In the genomic region with DNA sequence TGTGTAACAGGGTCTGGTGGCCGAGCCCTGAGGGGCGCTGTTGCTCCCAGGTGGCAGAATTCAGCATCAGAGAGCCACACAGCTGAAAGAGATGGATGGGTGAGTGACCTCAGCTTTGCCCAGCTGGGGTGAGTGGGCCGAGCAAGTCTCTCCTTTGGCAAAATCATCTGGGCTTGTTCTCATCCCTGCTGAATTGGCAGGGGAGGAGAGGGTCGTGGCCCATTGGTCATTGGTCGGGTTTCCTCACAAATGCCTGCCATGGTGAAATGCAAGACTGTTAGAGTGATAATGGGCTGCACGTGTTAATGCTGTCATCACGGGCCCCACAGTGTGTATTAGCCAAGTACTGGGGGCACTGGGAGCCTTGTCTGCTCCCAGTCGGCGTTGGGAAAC, we compare ENCODE assay signal across 11 cellular contexts. TPM values are rescaled to one million over a fixed set of nuclear protein-coding genes. Genes with fewer than 3 reads are reported as not detected.
DNase-seq lines count a peak whose midpoint lies in the region; ATAC-seq, FAIRE-seq and TF ChIP-seq lines count a peak whose summit lies in the region.
"Had no signal": no experiment of that assay in that cellular context is flagged by ENCODE, and none has a peak within 500 bp of the region (broad histone marks: within the 10 kb centered on the region; RNA-seq: fewer than 3 reads in every experiment).

No MANE protein-coding gene starts in this region.

- no peak for FAIRE-seq in pancreas (lab: Jason Lieb, UNC)

- peaks cover 83% of the 10 kb centered on the region for H3K4me1 Mint-ChIP-seq in HFFc6 (ENCODE audit: low read depth)

- intact Hi-C loops in spleen (cut with DNase I; ENCODE audit: low total_unique reads) = no loop called here
- intact Hi-C loops in pancreas (cut with DNase I) = no loop called here

- H3K9me3 ChIP-seq in spleen = no peaks in the 10 kb centered on the region
- no peaks in the 10 kb centered on the region for H3K9me3 ChIP-seq in pancreas

- peaks cover 24% of the 10 kb centered on the region for H3K36me3 Mint-ChIP-seq in HFFc6 (ENCODE audit: low read depth)

- TF ChIP-seq POLR2A in spleen (IDR thresholded peaks at IDR 0.05) = no peak

- H3K27ac ChIP-seq in coronary artery = peak overlapping the region; percentile 87 to 96
- H3K27ac ChIP-seq in layer of hippocampus (ENCODE audit: low read depth, low read length) = peak overlapping the region; percentile 54
- peak overlapping the region in 7 of 8 donors; percentile 50 to 72 (median 64) for H3K27ac ChIP-seq in spleen
- peak overlapping the region in 2 of 4 donors; percentile 66 to 79 for H3K27ac ChIP-seq in pancreas

- H3K36me3 ChIP-seq in spleen (peaks cover 0 to 85% (median 7%) of the 10 kb centered on the region in 6 donors), pancreas (peaks cover 0 to 3% (median 0%) of the 10 kb centered on the region in 3 donors)

- ATAC-seq in pancreas = no peak
- ATAC-seq in HG03460 (IDR thresholded peaks at IDR 0.05; ENCODE audit: unreplicated experiment) = no peak
- ATAC-seq: CD8-positive, alpha-beta T cell had no signal

- H3K27me3 Mint-ChIP-seq in HFFc6 (ENCODE audit: insufficient read depth) = peaks cover 3% of the 10 kb centered on the region

- in situ Hi-C loops in GM13976 (cut with MboI; ENCODE audit: low sequenced_read_pairs, unreplicated experiment) = no loop called here

- no peaks in the 10 kb centered on the region for H3K27me3 ChIP-seq in layer of hippocampus (ENCODE audit: control insufficient read depth, insufficient read depth, low read length)
- H3K27me3 ChIP-seq in spleen (replicated peaks in 1 of 7) = no peaks in the 10 kb centered on the region
- no peaks in the 10 kb centered on the region for H3K27me3 ChIP-seq in pancreas

- H3K4me1 ChIP-seq in spleen = peaks cover 13 to 92% (median 42%) of the 10 kb centered on the region in 6 donors
- peaks cover 34 to 56% (median 50%) of the 10 kb centered on the region in 3 donors for H3K4me1 ChIP-seq in pancreas

- WGBS in spleen, 5 donors = 82 to 96% (median 86%) methylated on average over 9 of the region's 9 CpGs
- WGBS in pancreas, 2 donors = 87 to 92% methylated on average over 9 of the region's 9 CpGs

- DNase-seq in HFFc6 (no peak), coronary artery (ENCODE audit: low spot score) (no peak), spleen (no peak), NCI-H2081 treated with DMSO at 0.1 percent for 48 hours (lab: John Stamatoyannopoulos, UW) (no peak), GM13976 (ENCODE audit: low spot score) (no peak), pancreas (no peak)
- DNase-seq: CD8-positive, alpha-beta T cell; cerebellar nuclear complex; NCI-H1930 had no signal

- no peaks in the 10 kb centered on the region for H3K9me3 Mint-ChIP-seq in HFFc6
- H3K9me3 Mint-ChIP-seq: CD8-positive, alpha-beta T cell had no signal

- TF ChIP-seq CTCF in HFFc6 (IDR thresholded peaks at IDR 0.05) (no peak), coronary artery (IDR thresholded peaks at IDR 0.05) (no peak), spleen (IDR thresholded peaks at IDR 0.05 in 8 of 11, conservative IDR thresholded peaks at IDR 0.05 in 3 of 11) (no peak), GM13976 (IDR thresholded peaks at IDR 0.05; ENCODE audit: borderline replicate concordance, control extremely low read depth, extremely low read depth, insufficient read depth, missing control alignments) (no peak), pancreas (IDR thresholded peaks at IDR 0.05) (no peak)

- H3K4me3 ChIP-seq in coronary artery (peak overlapping the region; percentile 4), spleen (no peak overlapping the region), pancreas (no peak overlapping the region)

- no peak overlapping the region; the same call in 1 of the 2 replicates for H3K4me3 Mint-ChIP-seq in HFFc6
- H3K4me3 Mint-ChIP-seq: CD8-positive, alpha-beta T cell had no signal

- H3K27ac Mint-ChIP-seq in HFFc6 = peak overlapping the region; percentile 91
- H3K27ac Mint-ChIP-seq: CD8-positive, alpha-beta T cell had no signal

RNA-seq across cellular contexts. Expression of a gene that starts 15.9 kb away (rescaled TPM):
- total RNA-seq in HFFc6 (2021; fragmentation: NEBNext Ultra II Directional; extraction: Animal tissue kit (Norgen Biotek cat#: 25700)) = 10 to 100 TPM; 43.1 to 63.5 (median 51.8) TPM
- total RNA-seq in spleen (100 to 1,000 TPM in 5 of 7 donors, 10 to 100 TPM in 2; 83.9 to 158 (median 123) TPM), pancreas (100 to 1,000 TPM; 104 to 151 (median 132) TPM)
- polyA plus RNA-seq in spleen (1 to 10 TPM; 2.1 to 8.2 (median 3.2) TPM), pancreas (10 to 100 TPM in 1 of 2 donors, 1 to 10 TPM in 1; 7.9 to 16.2 TPM)
